ENCODE assay signal across 1 cellular context in the genomic region with DNA sequence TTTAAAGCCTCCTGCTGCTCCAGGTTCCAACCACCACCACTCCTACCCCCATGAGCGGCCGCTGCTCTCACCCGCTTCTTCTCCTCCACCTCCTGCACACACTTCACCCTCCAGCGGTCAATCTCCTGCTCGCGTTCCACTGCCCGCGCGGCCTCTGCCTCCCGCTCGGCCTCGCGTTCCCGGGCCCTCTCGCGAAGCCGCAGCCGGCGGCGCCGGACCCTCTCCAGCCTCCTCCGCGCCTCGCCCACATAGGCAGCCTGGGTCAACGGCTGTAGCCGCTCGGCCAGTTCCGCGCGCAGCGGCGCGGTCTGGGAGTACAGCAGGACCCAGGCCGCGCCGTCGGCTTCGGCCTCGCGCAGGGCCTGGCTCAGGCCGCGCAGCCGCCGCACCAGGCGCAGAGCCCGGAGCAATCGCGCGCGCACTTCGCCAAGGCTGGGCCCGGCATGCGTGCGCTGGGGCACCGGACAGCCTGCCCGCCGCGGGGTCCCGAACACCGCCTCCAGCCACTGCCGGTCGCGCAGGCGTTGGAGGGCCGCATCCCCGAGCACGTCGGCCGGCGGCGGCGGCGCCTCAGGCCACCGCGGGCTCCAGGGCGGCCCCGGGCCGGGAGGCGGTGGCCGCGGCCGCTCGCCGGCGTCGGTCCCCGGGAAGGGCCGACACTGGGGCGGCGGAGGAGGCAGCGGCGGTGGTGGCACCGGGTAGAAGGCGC.
A peak's percentile ranks its signal among the peaks of the same experiment; 100 is the strongest.
TF ChIP-seq lines count a peak whose summit lies in the region.

No MANE protein-coding gene starts in this region.

TF ChIP-seq in K562, 482 proteins besides CTCF, POLR2A, EP300 and RAD21 (continues in another document):
- TF ChIP-seq, protein P1, sequence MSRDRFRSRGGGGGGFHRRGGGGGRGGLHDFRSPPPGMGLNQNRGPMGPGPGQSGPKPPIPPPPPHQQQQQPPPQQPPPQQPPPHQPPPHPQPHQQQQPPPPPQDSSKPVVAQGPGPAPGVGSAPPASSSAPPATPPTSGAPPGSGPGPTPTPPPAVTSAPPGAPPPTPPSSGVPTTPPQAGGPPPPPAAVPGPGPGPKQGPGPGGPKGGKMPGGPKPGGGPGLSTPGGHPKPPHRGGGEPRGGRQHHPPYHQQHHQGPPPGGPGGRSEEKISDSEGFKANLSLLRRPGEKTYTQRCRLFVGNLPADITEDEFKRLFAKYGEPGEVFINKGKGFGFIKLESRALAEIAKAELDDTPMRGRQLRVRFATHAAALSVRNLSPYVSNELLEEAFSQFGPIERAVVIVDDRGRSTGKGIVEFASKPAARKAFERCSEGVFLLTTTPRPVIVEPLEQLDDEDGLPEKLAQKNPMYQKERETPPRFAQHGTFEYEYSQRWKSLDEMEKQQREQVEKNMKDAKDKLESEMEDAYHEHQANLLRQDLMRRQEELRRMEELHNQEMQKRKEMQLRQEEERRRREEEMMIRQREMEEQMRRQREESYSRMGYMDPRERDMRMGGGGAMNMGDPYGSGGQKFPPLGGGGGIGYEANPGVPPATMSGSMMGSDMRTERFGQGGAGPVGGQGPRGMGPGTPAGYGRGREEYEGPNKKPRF (IDR thresholded peaks at IDR 0.05; ENCODE audit: low read depth, low read length) = no peak
- TF ChIP-seq CXXC5 (CRISPR knock-in tag; IDR thresholded peaks at IDR 0.05) (peak; percentile 50), CTBP1 (IDR thresholded peaks at IDR 0.05; ENCODE audit: borderline replicate concordance) (0 out of 2 replicates have a peak, but pooled peaks have one; percentile 38), MXI1 (IDR thresholded peaks at IDR 0.05; ENCODE audit: low read depth, low read length) (no peak), PHF21A (IDR thresholded peaks at IDR 0.05; ENCODE audit: borderline replicate concordance, low read depth) (no peak), ATF7 (IDR thresholded peaks at IDR 0.05) (no peak), NCOA4 (IDR thresholded peaks at IDR 0.05; ENCODE audit: partially characterized antibody) (no peak), NFIC (IDR thresholded peaks at IDR 0.05) (no peak), GABPA (tag; conservative IDR thresholded peaks at IDR 0.05; ENCODE audit: low read depth) (no peak), HDAC1 (IDR thresholded peaks at IDR 0.05) (peak in 1 of 2 experiments; percentile 29; a peak in 1 of 4 replicates), CHD1 (IDR thresholded peaks at IDR 0.05; ENCODE audit: low read length) (peak; percentile 88), SMAD2 (IDR thresholded peaks at IDR 0.05; ENCODE audit: low read depth, low read length) (no peak), NRF1 (conservative IDR thresholded peaks at IDR 0.05 in 1 of 2, IDR thresholded peaks at IDR 0.05 in 1 of 2) (peak; percentile 42 to 69; a peak in 2 of 4 replicates), FUS (optimal IDR thresholded peaks at IDR 0.05; ENCODE audit: low read depth, low read length) (no peak), FIP1L1 (IDR thresholded peaks at IDR 0.05; ENCODE audit: low read depth, low read length, poor library complexity, severe bottlenecking) (peak; percentile 48), CREM (IDR thresholded peaks at IDR 0.05; ENCODE audit: low read depth) (no peak), NR3C1 (CRISPR knock-in tag; IDR thresholded peaks at IDR 0.05) (peak; percentile 1; the same call in 1 of the 2 replicates), POLR2AphosphoS5 (IDR thresholded peaks at IDR 0.05; ENCODE audit: control insufficient read depth, insufficient read depth, low read depth, low read length) (no peak), CHD2 (IDR thresholded peaks at IDR 0.05; ENCODE audit: low read depth, low read length) (peak; percentile 75), EGR1 (conservative IDR thresholded peaks at IDR 0.05) (peak; percentile 24; the same call in 1 of the 2 replicates), MCM7 (IDR thresholded peaks at IDR 0.05) (no peak), RAD51 (IDR thresholded peaks at IDR 0.05; ENCODE audit: borderline replicate concordance, low read depth) (no peak), ZFX (CRISPR knock-in tag; IDR thresholded peaks at IDR 0.05) (peak; percentile 85), MAZ (CRISPR knock-in tag; conservative IDR thresholded peaks at IDR 0.05 in 1 of 2, IDR thresholded peaks at IDR 0.05 in 1 of 2) (peak in 1 of 2 experiments; percentile 18; a peak in 2 of 4 replicates), ZBTB17 (CRISPR knock-in tag; IDR thresholded peaks at IDR 0.05) (peak; percentile 89; the same call in 1 of the 2 replicates), NFXL1 (CRISPR knock-in tag; IDR thresholded peaks at IDR 0.05) (no peak), RBBP5 (IDR thresholded peaks at IDR 0.05; ENCODE audit: borderline replicate concordance, insufficient read depth, low read length, poor library complexity, severe bottlenecking) (peak; percentile 95), L3MBTL2 (IDR thresholded peaks at IDR 0.05) (peak; percentile 60), MEIS2 (IDR thresholded peaks at IDR 0.05; ENCODE audit: partially characterized antibody) (no peak)
- TF ChIP-seq, protein P2, sequence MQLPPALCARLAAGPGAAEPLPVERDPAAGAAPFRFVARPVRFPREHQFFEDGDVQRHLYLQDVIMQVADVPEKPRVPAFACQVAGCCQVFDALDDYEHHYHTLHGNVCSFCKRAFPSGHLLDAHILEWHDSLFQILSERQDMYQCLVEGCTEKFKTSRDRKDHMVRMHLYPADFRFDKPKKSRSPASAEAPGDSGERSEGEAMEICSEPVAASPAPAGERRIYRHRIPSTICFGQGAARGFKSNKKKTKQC (CRISPR knock-in tag; IDR thresholded peaks at IDR 0.05) = peak; percentile 33; the same call in 1 of the 2 replicates
- TF ChIP-seq, protein P3, sequence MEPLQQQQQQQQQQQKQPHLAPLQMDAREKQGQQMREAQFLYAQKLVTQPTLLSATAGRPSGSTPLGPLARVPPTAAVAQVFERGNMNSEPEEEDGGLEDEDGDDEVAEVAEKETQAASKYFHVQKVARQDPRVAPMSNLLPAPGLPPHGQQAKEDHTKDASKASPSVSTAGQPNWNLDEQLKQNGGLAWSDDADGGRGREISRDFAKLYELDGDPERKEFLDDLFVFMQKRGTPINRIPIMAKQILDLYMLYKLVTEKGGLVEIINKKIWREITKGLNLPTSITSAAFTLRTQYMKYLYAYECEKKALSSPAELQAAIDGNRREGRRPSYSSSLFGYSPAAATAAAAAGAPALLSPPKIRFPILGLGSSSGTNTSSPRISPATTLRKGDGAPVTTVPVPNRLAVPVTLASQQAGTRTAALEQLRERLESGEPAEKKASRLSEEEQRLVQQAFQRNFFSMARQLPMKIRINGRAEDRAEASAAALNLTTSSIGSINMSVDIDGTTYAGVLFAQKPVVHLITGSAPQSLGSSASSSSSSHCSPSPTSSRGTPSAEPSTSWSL (CRISPR knock-in tag; IDR thresholded peaks at IDR 0.05; ENCODE audit: borderline replicate concordance) = no peak
- TF ChIP-seq, protein P4, sequence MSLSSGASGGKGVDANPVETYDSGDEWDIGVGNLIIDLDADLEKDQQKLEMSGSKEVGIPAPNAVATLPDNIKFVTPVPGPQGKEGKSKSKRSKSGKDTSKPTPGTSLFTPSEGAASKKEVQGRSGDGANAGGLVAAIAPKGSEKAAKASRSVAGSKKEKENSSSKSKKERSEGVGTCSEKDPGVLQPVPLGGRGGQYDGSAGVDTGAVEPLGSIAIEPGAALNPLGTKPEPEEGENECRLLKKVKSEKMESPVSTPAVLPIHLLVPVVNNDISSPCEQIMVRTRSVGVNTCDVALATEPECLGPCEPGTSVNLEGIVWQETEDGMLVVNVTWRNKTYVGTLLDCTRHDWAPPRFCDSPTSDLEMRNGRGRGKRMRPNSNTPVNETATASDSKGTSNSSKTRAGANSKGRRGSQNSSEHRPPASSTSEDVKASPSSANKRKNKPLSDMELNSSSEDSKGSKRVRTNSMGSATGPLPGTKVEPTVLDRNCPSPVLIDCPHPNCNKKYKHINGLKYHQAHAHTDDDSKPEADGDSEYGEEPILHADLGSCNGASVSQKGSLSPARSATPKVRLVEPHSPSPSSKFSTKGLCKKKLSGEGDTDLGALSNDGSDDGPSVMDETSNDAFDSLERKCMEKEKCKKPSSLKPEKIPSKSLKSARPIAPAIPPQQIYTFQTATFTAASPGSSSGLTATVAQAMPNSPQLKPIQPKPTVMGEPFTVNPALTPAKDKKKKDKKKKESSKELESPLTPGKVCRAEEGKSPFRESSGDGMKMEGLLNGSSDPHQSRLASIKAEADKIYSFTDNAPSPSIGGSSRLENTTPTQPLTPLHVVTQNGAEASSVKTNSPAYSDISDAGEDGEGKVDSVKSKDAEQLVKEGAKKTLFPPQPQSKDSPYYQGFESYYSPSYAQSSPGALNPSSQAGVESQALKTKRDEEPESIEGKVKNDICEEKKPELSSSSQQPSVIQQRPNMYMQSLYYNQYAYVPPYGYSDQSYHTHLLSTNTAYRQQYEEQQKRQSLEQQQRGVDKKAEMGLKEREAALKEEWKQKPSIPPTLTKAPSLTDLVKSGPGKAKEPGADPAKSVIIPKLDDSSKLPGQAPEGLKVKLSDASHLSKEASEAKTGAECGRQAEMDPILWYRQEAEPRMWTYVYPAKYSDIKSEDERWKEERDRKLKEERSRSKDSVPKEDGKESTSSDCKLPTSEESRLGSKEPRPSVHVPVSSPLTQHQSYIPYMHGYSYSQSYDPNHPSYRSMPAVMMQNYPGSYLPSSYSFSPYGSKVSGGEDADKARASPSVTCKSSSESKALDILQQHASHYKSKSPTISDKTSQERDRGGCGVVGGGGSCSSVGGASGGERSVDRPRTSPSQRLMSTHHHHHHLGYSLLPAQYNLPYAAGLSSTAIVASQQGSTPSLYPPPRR (CRISPR knock-in tag; IDR thresholded peaks at IDR 0.05; ENCODE audit: borderline replicate concordance) = no peak
- TF ChIP-seq, protein P5, sequence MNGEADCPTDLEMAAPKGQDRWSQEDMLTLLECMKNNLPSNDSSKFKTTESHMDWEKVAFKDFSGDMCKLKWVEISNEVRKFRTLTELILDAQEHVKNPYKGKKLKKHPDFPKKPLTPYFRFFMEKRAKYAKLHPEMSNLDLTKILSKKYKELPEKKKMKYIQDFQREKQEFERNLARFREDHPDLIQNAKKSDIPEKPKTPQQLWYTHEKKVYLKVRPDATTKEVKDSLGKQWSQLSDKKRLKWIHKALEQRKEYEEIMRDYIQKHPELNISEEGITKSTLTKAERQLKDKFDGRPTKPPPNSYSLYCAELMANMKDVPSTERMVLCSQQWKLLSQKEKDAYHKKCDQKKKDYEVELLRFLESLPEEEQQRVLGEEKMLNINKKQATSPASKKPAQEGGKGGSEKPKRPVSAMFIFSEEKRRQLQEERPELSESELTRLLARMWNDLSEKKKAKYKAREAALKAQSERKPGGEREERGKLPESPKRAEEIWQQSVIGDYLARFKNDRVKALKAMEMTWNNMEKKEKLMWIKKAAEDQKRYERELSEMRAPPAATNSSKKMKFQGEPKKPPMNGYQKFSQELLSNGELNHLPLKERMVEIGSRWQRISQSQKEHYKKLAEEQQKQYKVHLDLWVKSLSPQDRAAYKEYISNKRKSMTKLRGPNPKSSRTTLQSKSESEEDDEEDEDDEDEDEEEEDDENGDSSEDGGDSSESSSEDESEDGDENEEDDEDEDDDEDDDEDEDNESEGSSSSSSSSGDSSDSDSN (IDR thresholded peaks at IDR 0.05; ENCODE audit: borderline replicate concordance in 1 of 2, low read depth in 2 of 2, low read length in 2 of 2) = peak; percentile 77 to 91; a peak in 3 of 4 replicates
- TF ChIP-seq, protein P6, sequence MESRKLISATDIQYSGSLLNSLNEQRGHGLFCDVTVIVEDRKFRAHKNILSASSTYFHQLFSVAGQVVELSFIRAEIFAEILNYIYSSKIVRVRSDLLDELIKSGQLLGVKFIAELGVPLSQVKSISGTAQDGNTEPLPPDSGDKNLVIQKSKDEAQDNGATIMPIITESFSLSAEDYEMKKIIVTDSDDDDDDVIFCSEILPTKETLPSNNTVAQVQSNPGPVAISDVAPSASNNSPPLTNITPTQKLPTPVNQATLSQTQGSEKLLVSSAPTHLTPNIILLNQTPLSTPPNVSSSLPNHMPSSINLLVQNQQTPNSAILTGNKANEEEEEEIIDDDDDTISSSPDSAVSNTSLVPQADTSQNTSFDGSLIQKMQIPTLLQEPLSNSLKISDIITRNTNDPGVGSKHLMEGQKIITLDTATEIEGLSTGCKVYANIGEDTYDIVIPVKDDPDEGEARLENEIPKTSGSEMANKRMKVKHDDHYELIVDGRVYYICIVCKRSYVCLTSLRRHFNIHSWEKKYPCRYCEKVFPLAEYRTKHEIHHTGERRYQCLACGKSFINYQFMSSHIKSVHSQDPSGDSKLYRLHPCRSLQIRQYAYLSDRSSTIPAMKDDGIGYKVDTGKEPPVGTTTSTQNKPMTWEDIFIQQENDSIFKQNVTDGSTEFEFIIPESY (CRISPR knock-in tag; IDR thresholded peaks at IDR 0.05) = no peak
- TF ChIP-seq, protein P7, sequence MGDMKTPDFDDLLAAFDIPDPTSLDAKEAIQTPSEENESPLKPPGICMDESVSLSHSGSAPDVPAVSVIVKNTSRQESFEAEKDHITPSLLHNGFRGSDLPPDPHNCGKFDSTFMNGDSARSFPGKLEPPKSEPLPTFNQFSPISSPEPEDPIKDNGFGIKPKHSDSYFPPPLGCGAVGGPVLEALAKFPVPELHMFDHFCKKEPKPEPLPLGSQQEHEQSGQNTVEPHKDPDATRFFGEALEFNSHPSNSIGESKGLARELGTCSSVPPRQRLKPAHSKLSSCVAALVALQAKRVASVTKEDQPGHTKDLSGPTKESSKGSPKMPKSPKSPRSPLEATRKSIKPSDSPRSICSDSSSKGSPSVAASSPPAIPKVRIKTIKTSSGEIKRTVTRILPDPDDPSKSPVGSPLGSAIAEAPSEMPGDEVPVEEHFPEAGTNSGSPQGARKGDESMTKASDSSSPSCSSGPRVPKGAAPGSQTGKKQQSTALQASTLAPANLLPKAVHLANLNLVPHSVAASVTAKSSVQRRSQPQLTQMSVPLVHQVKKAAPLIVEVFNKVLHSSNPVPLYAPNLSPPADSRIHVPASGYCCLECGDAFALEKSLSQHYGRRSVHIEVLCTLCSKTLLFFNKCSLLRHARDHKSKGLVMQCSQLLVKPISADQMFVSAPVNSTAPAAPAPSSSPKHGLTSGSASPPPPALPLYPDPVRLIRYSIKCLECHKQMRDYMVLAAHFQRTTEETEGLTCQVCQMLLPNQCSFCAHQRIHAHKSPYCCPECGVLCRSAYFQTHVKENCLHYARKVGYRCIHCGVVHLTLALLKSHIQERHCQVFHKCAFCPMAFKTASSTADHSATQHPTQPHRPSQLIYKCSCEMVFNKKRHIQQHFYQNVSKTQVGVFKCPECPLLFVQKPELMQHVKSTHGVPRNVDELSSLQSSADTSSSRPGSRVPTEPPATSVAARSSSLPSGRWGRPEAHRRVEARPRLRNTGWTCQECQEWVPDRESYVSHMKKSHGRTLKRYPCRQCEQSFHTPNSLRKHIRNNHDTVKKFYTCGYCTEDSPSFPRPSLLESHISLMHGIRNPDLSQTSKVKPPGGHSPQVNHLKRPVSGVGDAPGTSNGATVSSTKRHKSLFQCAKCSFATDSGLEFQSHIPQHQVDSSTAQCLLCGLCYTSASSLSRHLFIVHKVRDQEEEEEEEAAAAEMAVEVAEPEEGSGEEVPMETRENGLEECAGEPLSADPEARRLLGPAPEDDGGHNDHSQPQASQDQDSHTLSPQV (IDR thresholded peaks at IDR 0.05) = 0 out of 2 replicates have a peak, but pooled peaks have one; percentile 38
- TF ChIP-seq, protein P8, sequence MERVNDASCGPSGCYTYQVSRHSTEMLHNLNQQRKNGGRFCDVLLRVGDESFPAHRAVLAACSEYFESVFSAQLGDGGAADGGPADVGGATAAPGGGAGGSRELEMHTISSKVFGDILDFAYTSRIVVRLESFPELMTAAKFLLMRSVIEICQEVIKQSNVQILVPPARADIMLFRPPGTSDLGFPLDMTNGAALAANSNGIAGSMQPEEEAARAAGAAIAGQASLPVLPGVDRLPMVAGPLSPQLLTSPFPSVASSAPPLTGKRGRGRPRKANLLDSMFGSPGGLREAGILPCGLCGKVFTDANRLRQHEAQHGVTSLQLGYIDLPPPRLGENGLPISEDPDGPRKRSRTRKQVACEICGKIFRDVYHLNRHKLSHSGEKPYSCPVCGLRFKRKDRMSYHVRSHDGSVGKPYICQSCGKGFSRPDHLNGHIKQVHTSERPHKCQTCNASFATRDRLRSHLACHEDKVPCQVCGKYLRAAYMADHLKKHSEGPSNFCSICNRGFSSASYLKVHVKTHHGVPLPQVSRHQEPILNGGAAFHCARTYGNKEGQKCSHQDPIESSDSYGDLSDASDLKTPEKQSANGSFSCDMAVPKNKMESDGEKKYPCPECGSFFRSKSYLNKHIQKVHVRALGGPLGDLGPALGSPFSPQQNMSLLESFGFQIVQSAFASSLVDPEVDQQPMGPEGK (CRISPR knock-in tag; IDR thresholded peaks at IDR 0.05; ENCODE audit: borderline replicate concordance) = no peak
